Comparison of ENCODE assay signal across 8 cellular contexts in genomic region chr2:26970244-26970927, GRCh38. TPM values are rescaled to one million over a fixed set of nuclear protein-coding genes. Genes with fewer than 3 reads are reported as not detected.
DNase-seq lines count a peak whose midpoint lies in the region; ATAC-seq and TF ChIP-seq lines count a peak whose summit lies in the region.

TSS of gene MAPRE3 (plus strand) at chr2:26970637. CDS start at chr2:27022219, 51,582 bp downstream.

- no peak for TF ChIP-seq CTCF in transverse colon (IDR thresholded peaks at IDR 0.05)

- H3K4me3 ChIP-seq in transverse colon: peak within 1 kb of the TSS; percentile 68 to 89 (median 78)

- peak; percentile 78 for ATAC-seq in HG02623 (IDR thresholded peaks at IDR 0.05; ENCODE audit: unreplicated experiment)
- peak; percentile 94 for ATAC-seq in left ventricle myocardium superior

- H3K36me3 ChIP-seq in transverse colon: no peaks in the 10 kb centered on the region

- DNase-seq in ELF-1 (ENCODE audit: low read depth, low spot score) (peak; percentile 98), NCI-H146 treated with DMSO at 0.1 percent for 48 hours (lab: John Stamatoyannopoulos, UW; ENCODE audit: unreplicated experiment) (peak; percentile 93), T-helper 2 cell (peak; percentile 64 to 85 (median 68)), amygdala (lab: John Stamatoyannopoulos, UW) (peak in 54 of 56 donors; percentile 27 to 93 (median 78)), left ventricle myocardium superior (peak; percentile 91), posterior cingulate gyrus (peak; percentile 80 to 99 (median 92)), transverse colon (peak; percentile 86)

- intact Hi-C loops in left ventricle myocardium superior (cut with micrococcal nuclease): no loop called here
- intact Hi-C loops in posterior cingulate gyrus (cut with DNase I): no loop called here
- intact Hi-C loops in transverse colon (cut with DNase I; ENCODE audit: low total_unique reads): no loop called here

- no peaks in the 10 kb centered on the region for H3K27me3 ChIP-seq in transverse colon

- H3K4me1 ChIP-seq in transverse colon: peaks cover 5 to 45% (median 26%) of the 10 kb centered on the region in 4 donors

- 0 to 13% methylated on average over 3 to 44 of the region's 69 CpGs for WGBS in transverse colon (ENCODE audit: low coverage in 1 of 2), 2 donors

- H3K27ac ChIP-seq in transverse colon: peak within 1 kb of the TSS; percentile 73 to 86 (median 85)

- in situ Hi-C loops in transverse colon (cut with MboI; ENCODE audit: low pct_ligation_motif_present in 1 of 4, low pct_unique_long_range_greater_than_20kb in 1 of 4, low sequenced_read_pairs in 3 of 4): loop anchor here in 3 of 4 donors (25.0 kb wide), 2 partner anchors 117 to 317 kb away; partner anchors contain the start of genes DNAJC5G (in 3 of the 3), EMILIN1 (in 3 of the 3), KHK (in 3 of the 3) and TRIM54 (in 3 of the 3)

- TF ChIP-seq EP300 in transverse colon (IDR thresholded peaks at IDR 0.05; ENCODE audit: low read depth): no peak

- no peaks in the 10 kb centered on the region for H3K9me3 ChIP-seq in transverse colon

- no peak for TF ChIP-seq POLR2A in transverse colon (IDR thresholded peaks at IDR 0.05)

RNA-seq across cellular contexts. Expression of gene MAPRE3, which starts in this region (rescaled TPM):
- total RNA-seq in left ventricle myocardium superior (52.4 TPM), transverse colon (10 to 100 TPM; 16.8 to 64.7 (median 32.9) TPM)

Comparison
In these comparisons a context has a peak if more than half of its experiments do, and no peak if none do; other contexts are left out.
1. Peak in every context shown above with its lines: DNase-seq, ATAC-seq, H3K4me3 ChIP-seq and H3K27ac ChIP-seq.